ENCODE assay signal across 24 cellular contexts in the genomic region with DNA sequence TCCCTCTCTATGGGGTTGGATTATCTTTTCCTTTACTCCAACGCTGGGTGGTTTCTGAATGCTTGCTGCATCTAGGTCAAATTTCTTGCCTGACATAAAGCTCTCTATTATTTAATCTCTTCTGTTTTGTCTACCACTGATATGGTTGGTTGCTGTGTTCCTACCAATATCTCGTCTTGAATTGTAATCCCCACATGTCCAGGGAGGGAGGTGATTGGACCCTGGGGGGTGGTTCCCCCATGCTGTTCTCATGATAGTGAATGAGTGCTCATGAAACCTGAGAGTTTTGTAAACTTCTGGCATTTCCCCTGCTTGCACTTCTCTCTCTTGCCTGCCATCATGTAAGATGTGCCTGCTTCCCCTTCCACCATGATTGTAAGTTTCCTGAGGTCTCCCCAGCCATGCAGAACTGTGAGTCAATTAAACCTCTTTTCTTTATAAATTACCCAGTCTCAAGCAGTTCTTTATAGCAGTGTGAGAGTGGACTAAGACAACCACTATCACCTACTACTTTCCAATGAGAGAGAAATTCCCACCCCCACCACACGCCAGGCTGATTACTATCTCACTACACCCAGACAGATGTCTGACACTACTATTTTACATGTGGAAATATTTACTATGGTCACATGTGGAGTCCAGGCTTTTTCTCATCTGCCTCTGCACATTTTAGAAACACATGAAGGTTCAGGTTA.
"Had no signal": no experiment of that assay in that cellular context is flagged by ENCODE, and none has a peak within 500 bp of the region (broad histone marks: within the 10 kb centered on the region; RNA-seq: fewer than 3 reads in every experiment).

No MANE protein-coding gene starts in this region.

- H3K36me3 Mint-ChIP-seq: activated CD8-positive, alpha-beta memory T cell treated with anti-CD3 and anti-CD28 coated beads, Interleukin-2, amount 10 ng/mL, durations not matched to agents 7 days and 5 days; activated naive CD4-positive, alpha-beta T cell treated with anti-CD3 and anti-CD28 coated beads, Interleukin-2, amount 10 ng/mL, durations not matched to agents 7 days and 5 days; T-cell had no signal

- ATAC-seq: activated CD8-positive, alpha-beta memory T cell treated with anti-CD3 and anti-CD28 coated beads, Interleukin-2, amount 10 ng/mL, durations not matched to agents 7 days and 5 days; activated T-cell treated with anti-CD3 and anti-CD28 coated beads, Interleukin-2, amount 50 U/mL, for 72 hours; body of pancreas; T-cell had no signal

- H3K27me3 Mint-ChIP-seq: activated B cell treated with CpG ODN at 0.5 μM for 24 hours; activated CD8-positive, alpha-beta memory T cell treated with anti-CD3 and anti-CD28 coated beads, Interleukin-2, amount 10 ng/mL, durations not matched to agents 7 days and 5 days; activated naive CD4-positive, alpha-beta T cell treated with anti-CD3 and anti-CD28 coated beads, Interleukin-2, amount 10 ng/mL, durations not matched to agents 7 days and 5 days; T-cell had no signal

- H3K27ac ChIP-seq: body of pancreas, SJSA1 had no signal

- H3K9me3 ChIP-seq: body of pancreas, SJSA1 had no signal

- H3K4me1 ChIP-seq: body of pancreas had no signal

- H3K4me1 Mint-ChIP-seq: activated CD4-positive, alpha-beta T cell treated with anti-CD3 and anti-CD28 coated beads, Interleukin-2, amount 10 ng/mL, durations not matched to agents 24 days and 14 days; activated CD8-positive, alpha-beta memory T cell treated with anti-CD3 and anti-CD28 coated beads, Interleukin-2, amount 10 ng/mL, durations not matched to agents 7 days and 5 days; activated naive CD4-positive, alpha-beta T cell treated with anti-CD3 and anti-CD28 coated beads, Interleukin-2, amount 10 ng/mL, durations not matched to agents 7 days and 5 days had no signal

- H3K27me3 ChIP-seq: body of pancreas, SJSA1 had no signal

- H3K4me3 ChIP-seq: body of pancreas, SJSA1 had no signal

- H3K4me3 Mint-ChIP-seq: activated B cell treated with CpG ODN at 0.5 μM for 24 hours; activated CD4-positive, alpha-beta T cell treated with anti-CD3 and anti-CD28 coated beads, Interleukin-2, amount 10 ng/mL, durations not matched to agents 24 days and 14 days; activated CD8-positive, alpha-beta memory T cell treated with anti-CD3 and anti-CD28 coated beads, Interleukin-2, amount 10 ng/mL, durations not matched to agents 7 days and 5 days; activated naive CD4-positive, alpha-beta T cell treated with anti-CD3 and anti-CD28 coated beads, Interleukin-2, amount 10 ng/mL, durations not matched to agents 7 days and 5 days; activated T-cell treated with anti-CD3 and anti-CD28 coated beads, Interleukin-2, amount 50 U/mL, for 72 hours; T-cell had no signal

- H3K36me3 ChIP-seq: SJSA1 had no signal

- DNase-seq: activated B cell treated with CpG ODN at 0.5 μM for 24 hours; activated CD4-positive, alpha-beta T cell treated with anti-CD3 and anti-CD28 coated beads for 1 hour; activated CD4-positive, alpha-beta T cell treated with anti-CD3 and anti-CD28 coated beads, Interleukin-2, amount 10 ng/mL, durations not matched to agents 24 days and 14 days; activated CD4-positive, alpha-beta T cell treated with anti-CD3 and anti-CD28 coated beads, Interleukin-2, amount 50 U/mL, for 48 hours; activated CD8-positive, alpha-beta memory T cell treated with anti-CD3 and anti-CD28 coated beads, Interleukin-2, amount 10 ng/mL, durations not matched to agents 7 days and 5 days; activated gamma-delta T cell treated with Interleukin-2 at 50 U/mL for 16 hours; activated naive CD4-positive, alpha-beta T cell treated with anti-CD3 and anti-CD28 coated beads, Interleukin-2, amount 10 ng/mL, durations not matched to agents 7 days and 5 days; activated T-cell treated with anti-CD3 and anti-CD28 coated beads, Interleukin-2, amount 50 U/mL, for 72 hours; aorta; body of pancreas; central memory CD4-positive, alpha-beta T cell; KG1; NCI-H1092; NCI-H1417 treated with DMSO at 0.1 percent for 48 hours; NCI-H1694 treated with DMSO at 0.1 percent for 48 hours; NCI-H2029 treated with DMSO at 0.1 percent for 48 hours; NCI-H510A treated with DMSO at 0.1 percent for 48 hours; NCI-H69; SHP77; T-cell; T-helper 2 cell; T1000 had no signal

- H3K27ac Mint-ChIP-seq: activated B cell treated with CpG ODN at 0.5 μM for 24 hours; activated CD4-positive, alpha-beta T cell treated with anti-CD3 and anti-CD28 coated beads, Interleukin-2, amount 10 ng/mL, durations not matched to agents 24 days and 14 days; activated CD8-positive, alpha-beta memory T cell treated with anti-CD3 and anti-CD28 coated beads, Interleukin-2, amount 10 ng/mL, durations not matched to agents 7 days and 5 days; activated naive CD4-positive, alpha-beta T cell treated with anti-CD3 and anti-CD28 coated beads, Interleukin-2, amount 10 ng/mL, durations not matched to agents 7 days and 5 days; activated T-cell treated with anti-CD3 and anti-CD28 coated beads, Interleukin-2, amount 50 U/mL, for 72 hours; activated T-helper 2 cell treated with anti-CD3 and anti-CD28 coated beads, Interferon-gamma antibody, Interleukin-2, Interleukin-4, amounts not matched to agents 10 μg/mL and 5 μg/mL and 100 μg/mL, durations not matched to agents 14 hours and 24 hours and 36 hours; T-cell had no signal

- H3K9me3 Mint-ChIP-seq: activated naive CD4-positive, alpha-beta T cell treated with anti-CD3 and anti-CD28 coated beads, Interleukin-2, amount 10 ng/mL, durations not matched to agents 7 days and 5 days; T-cell had no signal
